Comparison of ENCODE assay signal across 8 cellular contexts in genomic region chr11:9314291-9315077, GRCh38. TPM values are rescaled to one million over a fixed set of nuclear protein-coding genes. Genes with fewer than 3 reads are reported as not detected.
DNase-seq lines count a peak whose midpoint lies in the region; ATAC-seq lines count a peak whose summit lies in the region.

A gene with protein sequence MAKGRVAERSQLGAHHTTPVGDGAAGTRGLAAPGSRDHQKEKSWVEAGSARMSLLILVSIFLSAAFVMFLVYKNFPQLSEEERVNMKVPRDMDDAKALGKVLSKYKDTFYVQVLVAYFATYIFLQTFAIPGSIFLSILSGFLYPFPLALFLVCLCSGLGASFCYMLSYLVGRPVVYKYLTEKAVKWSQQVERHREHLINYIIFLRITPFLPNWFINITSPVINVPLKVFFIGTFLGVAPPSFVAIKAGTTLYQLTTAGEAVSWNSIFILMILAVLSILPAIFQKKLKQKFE (minus strand): TSS chr11:9314593. CDS start chr11:9314441, 152 bp downstream.

- peak within 1 kb of the TSS; percentile 96 to 100 (median 99) for H3K4me3 Mint-ChIP-seq in CD8-positive, alpha-beta memory T cell
- peak within 1 kb of the TSS; percentile 99 for H3K4me3 Mint-ChIP-seq in memory B cell

- H3K27ac ChIP-seq in CD8-positive, alpha-beta memory T cell (ENCODE audit: low read depth, low read length): peak within 1 kb of the TSS; percentile 94
- H3K27ac ChIP-seq in effector memory CD4-positive, alpha-beta T cell (ENCODE audit: insufficient read depth, low read length, poor library complexity, severe bottlenecking): peak within 1 kb of the TSS; percentile 74

- H3K4me3 ChIP-seq in CD8-positive, alpha-beta memory T cell (ENCODE audit: low read length): peak within 1 kb of the TSS; percentile 89
- peak within 1 kb of the TSS; percentile 96 for H3K4me3 ChIP-seq in effector memory CD4-positive, alpha-beta T cell (ENCODE audit: insufficient read depth, low read depth, low read length, poor library complexity, severe bottlenecking)

- no peaks in the 10 kb centered on the region for H3K27me3 ChIP-seq in CD8-positive, alpha-beta memory T cell (ENCODE audit: insufficient read depth, low read length, poor library complexity, severe bottlenecking)
- H3K27me3 ChIP-seq in effector memory CD4-positive, alpha-beta T cell (replicated peaks; ENCODE audit: control insufficient read depth, insufficient read depth, low read length, poor library complexity, severe bottlenecking): no peaks in the 10 kb centered on the region

- peaks cover 33 to 50% (median 40%) of the 10 kb centered on the region in 3 donors for H3K4me1 Mint-ChIP-seq in CD8-positive, alpha-beta memory T cell
- H3K4me1 Mint-ChIP-seq in memory B cell: peaks cover 30% of the 10 kb centered on the region

- H3K27ac Mint-ChIP-seq in CD8-positive, alpha-beta memory T cell: peak within 1 kb of the TSS; percentile 86 to 100 (median 98)
- H3K27ac Mint-ChIP-seq in memory B cell: peak within 1 kb of the TSS; percentile 99

- DNase-seq in CD8-positive, alpha-beta memory T cell: peak; percentile 99 to 100 (median 100)
- DNase-seq in HS-5 (ENCODE audit: low read depth) (peak; percentile 95), memory B cell (ENCODE audit: low spot score in 2 of 2) (peak; percentile 97 to 98)
- peak; percentile 99 for DNase-seq in NK-92 treated with Interleukin-12 subunit alpha and Interleukin-12 subunit beta, amount 100 ng/mL, for 24 hours (lab: John Stamatoyannopoulos, UW)
- DNase-seq in effector memory CD4-positive, alpha-beta T cell: peak; percentile 98 to 99 (median 98)
- peak; percentile 100 for DNase-seq in stimulated activated CD8-positive, alpha-beta memory T cell treated with anti-CD3 and anti-CD28 coated beads, Interleukin-12 subunit alpha, Interleukin-12 subunit beta, amount 100 ng/mL, for 24 hours (ENCODE audit: extremely low read depth)

- H3K9me3 Mint-ChIP-seq in CD8-positive, alpha-beta memory T cell: no peaks in the 10 kb centered on the region
- H3K9me3 Mint-ChIP-seq in memory B cell: no peaks in the 10 kb centered on the region

- CTCF ChIA-PET in CD8-positive, alpha-beta memory T cell (lab: Charles Lee): interaction anchor here (0.7 to 1.6 kb wide), 3 partner anchors 48 to 299 kb away, joined by 3 to 8 read pairs (median 4); partner anchors contain the start of gene IPO7
- CTCF ChIA-PET in activated CD8-positive, alpha-beta memory T cell treated with anti-CD3 and anti-CD28 coated beads for 36 hours (lab: Charles Lee): interaction anchor here (0.8 to 1.2 kb wide), 2 partner anchors 12 to 72 kb away, joined by 3 to 5 read pairs; no protein-coding TSS in a partner anchor

- peak; percentile 92 for ATAC-seq in GM19468 (IDR thresholded peaks at IDR 0.05; ENCODE audit: extremely low read depth, unreplicated experiment)
- peak; percentile 91 for ATAC-seq in memory B cell (ENCODE audit: low read depth)

- POLR2A ChIA-PET in CD8-positive, alpha-beta memory T cell (lab: Charles Lee): interaction anchor here (0.5 to 2.0 kb wide), 11 partner anchors 12 to 356 kb away, joined by 3 to 23 read pairs (median 5); partner anchors contain the start of genes IPO7, WEE1 and ZNF143
- POLR2A ChIA-PET in activated CD8-positive, alpha-beta memory T cell treated with anti-CD3 and anti-CD28 coated beads for 36 hours (lab: Charles Lee): interaction anchor here (0.9 to 3.9 kb wide), 3 partner anchors 49 to 146 kb away, joined by 4 to 27 read pairs (median 5); partner anchors contain the start of genes IPO7 and ZNF143

- peaks cover 8 to 21% of the 10 kb centered on the region in 2 donors for H3K27me3 Mint-ChIP-seq in CD8-positive, alpha-beta memory T cell
- H3K27me3 Mint-ChIP-seq in memory B cell: peaks cover 2% of the 10 kb centered on the region

- no peaks in the 10 kb centered on the region for H3K36me3 ChIP-seq in CD8-positive, alpha-beta memory T cell (ENCODE audit: insufficient read depth, low read length)
- no peaks in the 10 kb centered on the region for H3K36me3 ChIP-seq in effector memory CD4-positive, alpha-beta T cell (ENCODE audit: control insufficient read depth, insufficient read depth, low read length)

- peaks cover 0 to 20% (median 0%) of the 10 kb centered on the region in 3 donors for H3K36me3 Mint-ChIP-seq in CD8-positive, alpha-beta memory T cell
- no peaks in the 10 kb centered on the region for H3K36me3 Mint-ChIP-seq in memory B cell

- H3K9me3 ChIP-seq in CD8-positive, alpha-beta memory T cell (ENCODE audit: low read length): no peaks in the 10 kb centered on the region
- H3K9me3 ChIP-seq in effector memory CD4-positive, alpha-beta T cell (ENCODE audit: control insufficient read depth, low read length): no peaks in the 10 kb centered on the region

- H3K4me1 ChIP-seq in CD8-positive, alpha-beta memory T cell (ENCODE audit: insufficient read depth, low read length): peaks cover 16% of the 10 kb centered on the region
- H3K4me1 ChIP-seq in effector memory CD4-positive, alpha-beta T cell (ENCODE audit: control insufficient read depth, insufficient read depth, low read length, poor library complexity, severe bottlenecking): peaks cover 8% of the 10 kb centered on the region

RNA-seq across cellular contexts. Expression of the gene that starts here (rescaled TPM):
- 10 to 100 TPM; 21.1 to 24.9 TPM for total RNA-seq in CD8-positive, alpha-beta memory T cell
- 11.3 TPM for polyA plus RNA-seq in CD8-positive, alpha-beta memory T cell
- 10 to 100 TPM; 20.1 to 25.5 TPM for total RNA-seq in activated CD8-positive, alpha-beta memory T cell treated with anti-CD3 and anti-CD28 coated beads for 36 hours

Comparison
In these comparisons a context has a peak if more than half of its experiments do, and no peak if none do; other contexts are left out.
1. Peak in every context shown above with its lines: DNase-seq, ATAC-seq, H3K4me3 ChIP-seq and H3K27ac ChIP-seq.